ENCODE assay signal across 16 cellular contexts in genomic region chr7:95546647-95547046, GRCh38. TPM values are rescaled to one million over a fixed set of nuclear protein-coding genes. Genes with fewer than 3 reads are reported as not detected.
A peak's percentile ranks its signal among the peaks of the same experiment; 100 is the strongest.
DNase-seq lines count a peak whose midpoint lies in the region; ATAC-seq, FAIRE-seq and TF ChIP-seq lines count a peak whose summit lies in the region.
"Had no signal": no experiment of that assay in that cellular context is flagged by ENCODE, and none has a peak within 500 bp of the region (broad histone marks: within the 10 kb centered on the region; RNA-seq: fewer than 3 reads in every experiment).

No MANE protein-coding gene starts in this region.

- H3K4me1 ChIP-seq in GM23248 (ENCODE audit: insufficient read depth) = peaks cover 12% of the 10 kb centered on the region
- H3K4me1 ChIP-seq in body of pancreas = peaks cover 68% of the 10 kb centered on the region
- peaks cover 10% of the 10 kb centered on the region; the same call in 1 of the 2 replicates for H3K4me1 ChIP-seq in HepG2 (ENCODE audit: insufficient read depth, low read length)
- H3K4me1 ChIP-seq in stomach = peaks cover 56 to 76% (median 62%) of the 10 kb centered on the region in 4 donors
- peaks cover 8% of the 10 kb centered on the region for H3K4me1 ChIP-seq in mesenchymal stem cell (ENCODE audit: control insufficient read depth, insufficient read depth, low read depth, low read length)

- H3K9me3 Mint-ChIP-seq in chondrocyte (ENCODE audit: low read depth) (no peaks in the 10 kb centered on the region), CD14-positive monocyte (no peaks in the 10 kb centered on the region)
- H3K9me3 Mint-ChIP-seq: activated naive CD8-positive, alpha-beta T cell treated with anti-CD3 and anti-CD28 coated beads for 36 hours; stimulated activated memory B cell treated with anti-CD40 and anti-IgM and Interleukin-4, amounts not matched to agents 10 μg/mL and 1 μg/mL and 100 μg/mL, for 72 hours had no signal

- H2AFZ ChIP-seq in GM23248 (peak overlapping the region; percentile 86), HepG2 (ENCODE audit: low read length) (no peak overlapping the region), mesenchymal stem cell (ENCODE audit: low read depth, low read length) (no peak overlapping the region)

- H4K20me1 ChIP-seq in GM23248 (ENCODE audit: insufficient read depth) (no peaks in the 10 kb centered on the region), HepG2 (ENCODE audit: insufficient read depth, low read length) (no peaks in the 10 kb centered on the region)

- H3K27ac Mint-ChIP-seq in chondrocyte (ENCODE audit: unreplicated experiment) = no peak overlapping the region
- no peak overlapping the region for H3K27ac Mint-ChIP-seq in CD14-positive monocyte
- H3K27ac Mint-ChIP-seq: activated CD8-positive, alpha-beta T cell treated with anti-CD3 and anti-CD28 coated beads, Interleukin-2, amount 10 ng/mL, durations not matched to agents 7 days and 5 days; activated naive CD8-positive, alpha-beta T cell treated with anti-CD3 and anti-CD28 coated beads for 36 hours; stimulated activated memory B cell treated with anti-CD40 and anti-IgM and Interleukin-4, amounts not matched to agents 10 μg/mL and 1 μg/mL and 100 μg/mL, for 72 hours had no signal

- H4K8ac ChIP-seq in mesenchymal stem cell (ENCODE audit: low read length) = no peak overlapping the region

- no peaks in the 10 kb centered on the region for H3K9me2 ChIP-seq in GM23248 (ENCODE audit: insufficient read depth)

- peaks cover 57% of the 10 kb centered on the region for H3K4me1 Mint-ChIP-seq in chondrocyte (ENCODE audit: low read depth)
- peaks cover 16% of the 10 kb centered on the region for H3K4me1 Mint-ChIP-seq in CD14-positive monocyte
- H3K4me1 Mint-ChIP-seq: activated naive CD8-positive, alpha-beta T cell treated with anti-CD3 and anti-CD28 coated beads for 36 hours had no signal

- H2AK5ac ChIP-seq in mesenchymal stem cell (ENCODE audit: low read length, severe bottlenecking) = no peak overlapping the region

- in situ Hi-C loops in GM23248 (cut with MboI) = loop anchor here (25.0 kb wide), 1 partner anchor 316 kb away; no protein-coding TSS in a partner anchor
- in situ Hi-C loops in HepG2 (cut with HindIII; ENCODE audit: extremely low pct_ligation_motif_present, low pct_unique_long_range_greater_than_20kb) = loop anchor here (25.0 kb wide), 1 partner anchor 316 kb away; no protein-coding TSS in a partner anchor

- no peak overlapping the region for H3K14ac ChIP-seq in mesenchymal stem cell (ENCODE audit: low read length in 2 of 2)

- H3K36me3 ChIP-seq in GM23248 (ENCODE audit: low read depth) (no peaks in the 10 kb centered on the region), body of pancreas (replicated peaks in 1 of 2; ENCODE audit: insufficient read depth in 1 of 2, low read depth in 2 of 2) (no peaks in the 10 kb centered on the region), HepG2 (replicated peaks in 1 of 2; ENCODE audit: control insufficient read depth in 1 of 2, insufficient read depth in 2 of 2, low read length in 2 of 2) (no peaks in the 10 kb centered on the region), stomach (no peaks in the 10 kb centered on the region), mesenchymal stem cell (ENCODE audit: control insufficient read depth in 1 of 2, insufficient read depth in 2 of 2, low read depth in 1 of 2, low read length in 2 of 2) (no peaks in the 10 kb centered on the region)
- H3K36me3 ChIP-seq: cardiac muscle cell, neutrophil had no signal

- no peak for ATAC-seq in body of pancreas
- no peak for ATAC-seq in HepG2
- ATAC-seq: activated CD8-positive, alpha-beta T cell treated with anti-CD3 and anti-CD28 coated beads, Interleukin-2, amount 10 ng/mL, durations not matched to agents 7 days and 5 days; stimulated activated memory B cell treated with anti-CD40 and anti-IgM and Interleukin-4, amounts not matched to agents 10 μg/mL and 1 μg/mL and 100 μg/mL, for 72 hours had no signal

- TF ChIP-seq CTCF in body of pancreas (IDR thresholded peaks at IDR 0.05) (no peak), HepG2 (CRISPR knock-in tag; IDR thresholded peaks at IDR 0.05) (no peak), stomach (IDR thresholded peaks at IDR 0.05) (no peak), chondrocyte (IDR thresholded peaks at IDR 0.05) (no peak), RWPE1 (conservative IDR thresholded peaks at IDR 0.05; ENCODE audit: low read depth) (no peak), CD14-positive monocyte (IDR thresholded peaks at IDR 0.05) (no peak)

- TF ChIP-seq POLR2A in body of pancreas (IDR thresholded peaks at IDR 0.05) = no peak
- TF ChIP-seq POLR2A in HepG2 (IDR thresholded peaks at IDR 0.05; ENCODE audit: insufficient read depth in 1 of 2, low read depth in 2 of 2, low read length in 2 of 2) = no peak
- TF ChIP-seq POLR2A in stomach (IDR thresholded peaks at IDR 0.05) = no peak

- no peak for DNase-seq in GM23248
- no peak for DNase-seq in body of pancreas
- no peak for DNase-seq in HepG2 (ENCODE audit: low spot score)
- DNase-seq in stomach = peak; percentile 49
- no peak for DNase-seq in chondrocyte (ENCODE audit: low spot score)
- DNase-seq in mesenchymal stem cell = no peak
- DNase-seq in RWPE1 (ENCODE audit: low spot score) = no peak
- DNase-seq in CD14-positive monocyte (ENCODE audit: low spot score) = no peak
- DNase-seq: activated CD8-positive, alpha-beta T cell treated with anti-CD3 and anti-CD28 coated beads, Interleukin-2, amount 10 ng/mL, durations not matched to agents 7 days and 5 days; activated naive CD8-positive, alpha-beta T cell treated with anti-CD3 and anti-CD28 coated beads for 36 hours; MM.1S; NCI-H82 had no signal

- H3K4me3 ChIP-seq in GM23248 (no peak overlapping the region), body of pancreas (no peak overlapping the region), HepG2 (replicated peaks in 1 of 3; ENCODE audit: insufficient read depth in 1 of 3, low read depth in 2 of 3, low read length in 3 of 3) (no peak overlapping the region), stomach (peak overlapping the region in 1 of 4 donors; percentile 25), mesenchymal stem cell (ENCODE audit: insufficient read depth in 1 of 2, low read depth in 1 of 2, low read length in 2 of 2) (no peak overlapping the region)
- H3K4me3 ChIP-seq: cardiac muscle cell, smooth muscle cell had no signal

- no peak overlapping the region for H3K23ac ChIP-seq in mesenchymal stem cell (ENCODE audit: low read length in 2 of 2)

- no peaks in the 10 kb centered on the region for H3K27me3 ChIP-seq in GM23248 (replicated peaks; ENCODE audit: insufficient read depth)
- no peaks in the 10 kb centered on the region for H3K27me3 ChIP-seq in body of pancreas
- H3K27me3 ChIP-seq in HepG2 (ENCODE audit: control insufficient read depth in 1 of 2, insufficient read depth in 2 of 2, low read length in 2 of 2) = no peaks in the 10 kb centered on the region; a peak in 1 of 5 replicates
- no peaks in the 10 kb centered on the region for H3K27me3 ChIP-seq in stomach
- no peaks in the 10 kb centered on the region for H3K27me3 ChIP-seq in mesenchymal stem cell (ENCODE audit: control insufficient read depth in 1 of 2, insufficient read depth in 1 of 2, low read length in 2 of 2)
- H3K27me3 ChIP-seq: cardiac muscle cell, neutrophil had no signal

- no TSS peak for BruUV-seq in HepG2 (replicated peaks; lab: Mats Ljungman, UMichigan)

- H3K4ac ChIP-seq in mesenchymal stem cell (ENCODE audit: low read depth in 1 of 2, low read length in 2 of 2) = no peak overlapping the region

- no peak overlapping the region for H2BK15ac ChIP-seq in mesenchymal stem cell (ENCODE audit: low read depth, poor library complexity, severe bottlenecking)

- TF ChIP-seq EP300 in HepG2 (IDR thresholded peaks at IDR 0.05; ENCODE audit: low read depth in 2 of 2, low read length in 2 of 2) (no peak), HepG2 (CRISPR knock-in tag; IDR thresholded peaks at IDR 0.05; ENCODE audit: borderline replicate concordance) (no peak), stomach (IDR thresholded peaks at IDR 0.05) (no peak)

- no peak overlapping the region for H2BK5ac ChIP-seq in mesenchymal stem cell (ENCODE audit: low read depth, low read length, poor library complexity, severe bottlenecking)

- no peak overlapping the region for H4K91ac ChIP-seq in mesenchymal stem cell (ENCODE audit: low read length)

- no peak overlapping the region for H3K27ac ChIP-seq in GM23248
- H3K27ac ChIP-seq in body of pancreas = peak overlapping the region; percentile 2 to 99 (median 34)
- H3K27ac ChIP-seq in HepG2 (ENCODE audit: extremely low read length, insufficient read depth, low read length) = no peak overlapping the region
- peak overlapping the region; percentile 41 to 96 (median 90) for H3K27ac ChIP-seq in stomach
- H3K27ac ChIP-seq in mesenchymal stem cell (ENCODE audit: low read length, poor library complexity, severe bottlenecking) = no peak overlapping the region
- H3K27ac ChIP-seq in RWPE1 = no peak overlapping the region
- H3K27ac ChIP-seq: cardiac muscle cell, neutrophil had no signal

- no peak overlapping the region for H2BK120ac ChIP-seq in mesenchymal stem cell (ENCODE audit: low read depth, low read length)

- 49 to 54% methylated on average over 4 of the region's 4 CpGs for WGBS in GM23248 (ENCODE audit: low coverage in 1 of 2, low lambda C conversion rate in 2 of 2, missing lambda C conversion rate in 2 of 2), 2 experiments
- 69 to 70% methylated on average over 4 of the region's 4 CpGs for WGBS in body of pancreas, 2 donors
- WGBS in HepG2 (ENCODE audit: low lambda C conversion rate) = 22% methylated on average over 4 of the region's 4 CpGs
- 41 to 52% (median 43%) methylated on average over 4 of the region's 4 CpGs for WGBS in stomach, 5 donors
- WGBS in mesenchymal stem cell = 93% methylated on average over 4 of the region's 4 CpGs

- H3K79me1 ChIP-seq in mesenchymal stem cell (replicated peaks; ENCODE audit: low read length, poor library complexity, severe bottlenecking) = no peaks in the 10 kb centered on the region

- no peaks in the 10 kb centered on the region for H3F3A ChIP-seq in GM23248 (ENCODE audit: insufficient read depth)

- no peak for TF ChIP-seq RAD21 in HepG2 (CRISPR knock-in tag; IDR thresholded peaks at IDR 0.05)

- no peak overlapping the region for H3K18ac ChIP-seq in mesenchymal stem cell (ENCODE audit: low read depth in 1 of 2, low read length in 2 of 2)

- no peak for FAIRE-seq in HepG2 (lab: Jason Lieb, UNC)

- H3K9me3 ChIP-seq in GM23248 (ENCODE audit: low read depth) (no peaks in the 10 kb centered on the region), body of pancreas (no peaks in the 10 kb centered on the region), HepG2 (ENCODE audit: low read length) (no peaks in the 10 kb centered on the region), stomach (no peaks in the 10 kb centered on the region), mesenchymal stem cell (ENCODE audit: control insufficient read depth, low read length) (no peaks in the 10 kb centered on the region)
- H3K9me3 ChIP-seq: neutrophil had no signal

- no peak overlapping the region for H2BK12ac ChIP-seq in mesenchymal stem cell (ENCODE audit: low read length in 2 of 2)

- no peak overlapping the region for H3K4me2 ChIP-seq in GM23248 (ENCODE audit: unreplicated experiment)
- no peak overlapping the region for H3K4me2 ChIP-seq in HepG2 (ENCODE audit: low read depth, low read length)
- H3K4me2 ChIP-seq in mesenchymal stem cell (ENCODE audit: low read length, poor library complexity, severe bottlenecking) = no peak overlapping the region
- H3K4me2 ChIP-seq: smooth muscle cell had no signal

- H3K4me3 Mint-ChIP-seq in chondrocyte (ENCODE audit: unreplicated experiment) = no peak overlapping the region
- H3K4me3 Mint-ChIP-seq in CD14-positive monocyte = no peak overlapping the region
- H3K4me3 Mint-ChIP-seq: activated CD8-positive, alpha-beta T cell treated with anti-CD3 and anti-CD28 coated beads, Interleukin-2, amount 10 ng/mL, durations not matched to agents 7 days and 5 days; activated naive CD8-positive, alpha-beta T cell treated with anti-CD3 and anti-CD28 coated beads for 36 hours; stimulated activated memory B cell treated with anti-CD40 and anti-IgM and Interleukin-4, amounts not matched to agents 10 μg/mL and 1 μg/mL and 100 μg/mL, for 72 hours had no signal

- CTCF ChIA-PET in HepG2 (lab: Yijun Ruan, JAX; ENCODE audit: low intra/inter-chr PET ratio, low total read pairs) = no interaction called here
- CTCF ChIA-PET in RWPE1 (lab: Yijun Ruan, JAX) = interaction anchor here (0.6 to 0.7 kb wide), 2 partner anchors 16 to 105 kb away, joined by 3 to 4 read pairs; no protein-coding TSS in a partner anchor

- POLR2A ChIA-PET in HepG2 (lab: Yijun Ruan, JAX) = no interaction called here
- POLR2A ChIA-PET in RWPE1 (lab: Yijun Ruan, JAX; ENCODE audit: low non-redundant PET) = no interaction called here

- peaks cover under 1% of the 10 kb centered on the region for H3K27me3 Mint-ChIP-seq in chondrocyte (ENCODE audit: low read depth)
- peaks cover under 1 to 10% (median under 1%) of the 10 kb centered on the region in 3 donors for H3K27me3 Mint-ChIP-seq in CD14-positive monocyte (ENCODE audit: low read depth in 3 of 3)
- H3K27me3 Mint-ChIP-seq: activated naive CD8-positive, alpha-beta T cell treated with anti-CD3 and anti-CD28 coated beads for 36 hours; stimulated activated memory B cell treated with anti-CD40 and anti-IgM and Interleukin-4, amounts not matched to agents 10 μg/mL and 1 μg/mL and 100 μg/mL, for 72 hours had no signal

- H3K9ac ChIP-seq in GM23248 (no peak overlapping the region), HepG2 (ENCODE audit: insufficient read depth, low read depth, low read length) (no peak overlapping the region), mesenchymal stem cell (ENCODE audit: low read length) (no peak overlapping the region)

- no peaks in the 10 kb centered on the region for H3K36me3 Mint-ChIP-seq in chondrocyte (ENCODE audit: low read depth)
- H3K36me3 Mint-ChIP-seq in CD14-positive monocyte = no peaks in the 10 kb centered on the region
- H3K36me3 Mint-ChIP-seq: activated naive CD8-positive, alpha-beta T cell treated with anti-CD3 and anti-CD28 coated beads for 36 hours had no signal

- H3K79me2 ChIP-seq in GM23248 (ENCODE audit: insufficient read depth) (no peaks in the 10 kb centered on the region), HepG2 (ENCODE audit: insufficient read depth, low read length) (no peaks in the 10 kb centered on the region)

- intact Hi-C loops in body of pancreas (cut with DNase I) (no loop called here), HepG2 (cut with micrococcal nuclease; ENCODE audit: unreplicated experiment) (no loop called here), stomach (cut with DNase I; ENCODE audit: low total_unique reads) (no loop called here), CD14-positive monocyte (cut with micrococcal nuclease) (no loop called here)

RNA-seq across cellular contexts. Expression of gene PDK4, which starts 49.7 kb away (rescaled TPM):
- total RNA-seq in GM23248 (2014; rRNA removed; shearing (Covaris generic)) = 1.0 and 1.5 TPM in 2 replicates
- polyA plus RNA-seq in GM23248 (2016; fragmentation: Nextera tagmentation; extraction: Ambion mirVana) (1.2 and 1.4 TPM in 2 replicates), HepG2 (2011; rRNA removed) (0.03 and 0.04 TPM in 2 replicates), stomach (100 to 1,000 TPM in 1 of 3 donors, 10 to 100 TPM in 2; 53.5 to 122 (median 93.5) TPM), CD14-positive monocyte (10 to 100 TPM in 1 of 2 donors, 1 to 10 TPM in 1; 2.2 to 12.4 TPM)
- total RNA-seq in body of pancreas (100 to 1,000 TPM; 234 to 308 TPM), HepG2 (2016; rRNA removed; fragmentation: Illumina TruSeq; extraction: Trizol) (not detected in 2 replicates), stomach (100 to 1,000 TPM in 3 of 5 donors, 10 to 100 TPM in 2; 83.5 to 697 (median 176) TPM), chondrocyte (1.9 to 8.6 TPM (median 7.3 TPM) in 3 replicates)
- total RNA-seq in HepG2 (2016; cell fraction: cytosol; rRNA removed; fragmentation: Illumina TruSeq; extraction: Trizol; ENCODE audit: low read depth) = not detected in 2 replicates
- not detected in 2 replicates for total RNA-seq in HepG2 (2016; cell fraction: insoluble cytoplasmic fraction; rRNA removed; fragmentation: Illumina TruSeq; extraction: Trizol)
- 0.19 TPM in 1 of 2 replicates, not detected in the other for total RNA-seq in HepG2 (2016; cell fraction: membrane; rRNA removed; fragmentation: Illumina TruSeq; extraction: Trizol)
- total RNA-seq in HepG2 (2016; cell fraction: nucleus; rRNA removed; fragmentation: Illumina TruSeq; extraction: Trizol) = not detected in 2 replicates
- polyA plus RNA-seq in HepG2 (2011; cell fraction: cytosol; rRNA removed) = 0.03 and 0.05 TPM in 2 replicates
- not detected in 2 replicates for polyA plus RNA-seq in HepG2 (2011; cell fraction: nucleus; rRNA removed)
- polyA plus RNA-seq in HepG2 (2012) = not detected in 2 replicates
- polyA plus RNA-seq in HepG2 (2016; cell fraction: cytosol; fragmentation: Illumina TruSeq; extraction: Trizol; ENCODE audit: low read depth) = not detected in 2 replicates
- polyA plus RNA-seq in HepG2 (2016; cell fraction: insoluble cytoplasmic fraction; fragmentation: Illumina TruSeq; extraction: Trizol; ENCODE audit: low read depth) = 0.05 TPM in 1 of 2 replicates, not detected in the other
- not detected in 2 replicates for polyA plus RNA-seq in HepG2 (2016; cell fraction: membrane; fragmentation: Illumina TruSeq; extraction: Trizol; ENCODE audit: low read depth)
- not detected in 2 replicates for polyA plus RNA-seq in HepG2 (2016; cell fraction: nucleus; fragmentation: Illumina TruSeq; extraction: Trizol; ENCODE audit: insufficient read depth, low read depth)
- 74.9 TPM in 1 of 2 replicates, not detected in the other for polyA minus RNA-seq in HepG2 (2011; rRNA and poly(A)+ RNA removed; ENCODE audit: low replicate concordance)
- polyA minus RNA-seq in HepG2 (2011; cell fraction: cytosol; rRNA and poly(A)+ RNA removed) = 0.30 and 0.88 TPM in 2 replicates
- polyA minus RNA-seq in HepG2 (2011; cell fraction: nucleus; rRNA and poly(A)+ RNA removed) = not detected in 2 replicates
- 8.1 TPM for polyA plus RNA-seq in mesenchymal stem cell (2013, experiment 1 of 2)
- 8.4 TPM for polyA plus RNA-seq in mesenchymal stem cell (2013, experiment 2 of 2)
- total RNA-seq: activated CD8-positive, alpha-beta T cell treated with anti-CD3 and anti-CD28 coated beads, Interleukin-2, amount 10 ng/mL, durations not matched to agents 7 days and 5 days; activated naive CD8-positive, alpha-beta T cell treated with anti-CD3 and anti-CD28 coated beads for 36 hours; smooth muscle cell had no signal
- polyA plus RNA-seq: smooth muscle cell had no signal

Comparison
In these comparisons a context has a peak if more than half of its experiments do, and no peak if none do; other contexts are left out.
1. H3K27ac ChIP-seq: peak in body of pancreas (4 of 4) and stomach (5 of 5); none in GM23248 (single experiment), HepG2 (single experiment), mesenchymal stem cell (single experiment) and RWPE1 (single experiment).